8 cellular contexts compared by ENCODE assay signal in genomic region chr19:12825259-12826131, GRCh38.
DNase-seq lines count a peak whose midpoint lies in the region; ATAC-seq and TF ChIP-seq lines count a peak whose summit lies in the region.

No MANE protein-coding gene starts in this region.

- H3K9me3 Mint-ChIP-seq in dendritic cell treated with granulocyte-macrophage colony-stimulating factor and Interleukin-4, amounts not matched to agents 40 ng/mL and 50 ng/mL, for 4 days, result no peaks in the 10 kb centered on the region

- intact Hi-C loops in dendritic cell treated with granulocyte-macrophage colony-stimulating factor and Interleukin-4, amounts not matched to agents 40 ng/mL and 50 ng/mL, for 4 days (cut with micrococcal nuclease), result no loop called here

- no peaks in the 10 kb centered on the region for H3K36me3 ChIP-seq in parathyroid adenoma (ENCODE audit: control insufficient read depth, insufficient read depth, low read length)

- H3K4me2 ChIP-seq in parathyroid adenoma (ENCODE audit: low read length), result no peak overlapping the region

- H3K9ac ChIP-seq in parathyroid adenoma, result no peak overlapping the region

- TF ChIP-seq CTCF in parathyroid adenoma (IDR thresholded peaks at IDR 0.05), result peak; percentile 28

- no peak for ATAC-seq in GM21825 (IDR thresholded peaks at IDR 0.05; ENCODE audit: unreplicated experiment)

- H3K9me3 ChIP-seq in parathyroid adenoma (ENCODE audit: control insufficient read depth, low read length), result no peaks in the 10 kb centered on the region

- no peak overlapping the region for H3K4me3 ChIP-seq in parathyroid adenoma (ENCODE audit: low read depth, low read length)

- H3K4me1 Mint-ChIP-seq in dendritic cell treated with granulocyte-macrophage colony-stimulating factor and Interleukin-4, amounts not matched to agents 40 ng/mL and 50 ng/mL, for 4 days (ENCODE audit: low read depth), result peaks cover 7% of the 10 kb centered on the region

- H3K27me3 Mint-ChIP-seq in dendritic cell treated with granulocyte-macrophage colony-stimulating factor and Interleukin-4, amounts not matched to agents 40 ng/mL and 50 ng/mL, for 4 days, result peaks cover 55% of the 10 kb centered on the region

- no peak overlapping the region for H3K27ac ChIP-seq in parathyroid adenoma

- peak overlapping the region; percentile 11 for H3K4me3 Mint-ChIP-seq in dendritic cell treated with granulocyte-macrophage colony-stimulating factor and Interleukin-4, amounts not matched to agents 40 ng/mL and 50 ng/mL, for 4 days

- peak overlapping the region; percentile 57 for H2AFZ ChIP-seq in parathyroid adenoma

- DNase-seq in NCI-H748 (lab: John Stamatoyannopoulos, UW; ENCODE audit: unreplicated experiment) (peak; percentile 42), NCI-H748 treated with DMSO at 0.1 percent for 48 hours (lab: John Stamatoyannopoulos, UW) (no peak), MV-4-11 (lab: John Stamatoyannopoulos, UW) (peak; percentile 61), middle frontal gyrus (ENCODE audit: extremely low spot score, low spot score) (no peak), inferior parietal cortex (ENCODE audit: extremely low spot score) (no peak)

- no peaks in the 10 kb centered on the region for H3K27me3 ChIP-seq in parathyroid adenoma (ENCODE audit: control insufficient read depth, insufficient read depth, low read length)

- H3K79me2 ChIP-seq in parathyroid adenoma, result no peaks in the 10 kb centered on the region

- no peaks in the 10 kb centered on the region for H3K36me3 Mint-ChIP-seq in dendritic cell treated with granulocyte-macrophage colony-stimulating factor and Interleukin-4, amounts not matched to agents 40 ng/mL and 50 ng/mL, for 4 days (ENCODE audit: low read depth)

- H3K4me1 ChIP-seq in parathyroid adenoma, result peaks cover 10% of the 10 kb centered on the region

- no peak overlapping the region for H3K27ac Mint-ChIP-seq in dendritic cell treated with granulocyte-macrophage colony-stimulating factor and Interleukin-4, amounts not matched to agents 40 ng/mL and 50 ng/mL, for 4 days

Comparison
In these comparisons a context has a peak if more than half of its experiments do, and no peak if none do; other contexts are left out.
1. DNase-seq: peak in NCI-H748 (single experiment) and MV-4-11 (single experiment); none in NCI-H748 treated with DMSO at 0.1 percent for 48 hours (single experiment), middle frontal gyrus (single experiment) and inferior parietal cortex (single experiment).